In genomic region chrX:71068052-71068918, GRCh38 we compare ENCODE assay signal across 8 cellular contexts. TPM values are rescaled to one million over a fixed set of nuclear protein-coding genes. Genes with fewer than 3 reads are reported as not detected.
DNase-seq lines count a peak whose midpoint lies in the region; ATAC-seq and TF ChIP-seq lines count a peak whose summit lies in the region.

SNX12 (minus strand) TSS chrX:71068334; CDS start chrX:71068306, 28 bp downstream.

- no peak within 1 kb of the TSS for H3K18ac ChIP-seq in H9 (ENCODE audit: insufficient read length, low read depth, low read length)

- H3K4me1 ChIP-seq in ES-I3 (ENCODE audit: insufficient read depth, low read length) (no peaks in the 10 kb centered on the region), H9 (ENCODE audit: insufficient read depth, low read length) (no peaks in the 10 kb centered on the region)

- peaks cover 4% of the 10 kb centered on the region; the same call in 1 of the 2 replicates for H3K79me2 ChIP-seq in H9 (ENCODE audit: insufficient read depth, low read length)

- H3K23ac ChIP-seq in H9 (ENCODE audit: insufficient read length, low read depth, low read length): no peak within 1 kb of the TSS

- 0 out of 2 replicates have a peak, but pooled peaks cover 2% of the 10 kb centered on the region for H3K27me3 Mint-ChIP-seq in H9 (ENCODE audit: low read depth)
- H3K27me3 Mint-ChIP-seq in natural killer cell treated with Interleukin-12 subunit alpha and Interleukin-12 subunit beta and Interleukin-15 and Interleukin-18, amount 100 ng/mL, for 72 hours: peaks cover 0 to 7% of the 10 kb centered on the region in 2 donors

- no peak within 1 kb of the TSS for H2BK15ac ChIP-seq in H9 (ENCODE audit: low read depth, low read length)

- H4K8ac ChIP-seq in H9 (replicated peaks; ENCODE audit: insufficient read length, low read depth, low read length): no peak within 1 kb of the TSS

- DNase-seq in H9: peak; percentile 95
- DNase-seq in M059J (ENCODE audit: low read depth): peak; percentile 96
- DNase-seq in activated T-helper 9 cell treated with anti-CD3 and anti-CD28 coated beads, Interleukin-2, amount 50 U/mL, for 16 hours (ENCODE audit: low read depth): peak; percentile 78
- peak; percentile 93 for DNase-seq in fibroblast of peridontal ligament (ENCODE audit: extremely low read depth)
- peak; percentile 90 for DNase-seq in natural killer cell treated with Interleukin-12 subunit alpha and Interleukin-12 subunit beta and Interleukin-15 and Interleukin-18, amount 100 ng/mL, for 72 hours (ENCODE audit: low spot score)
- peak; percentile 85 for DNase-seq in stimulated activated naive CD4-positive, alpha-beta T cell treated with Interleukin-2 at 50 U/mL for 16 hours (lab: John Stamatoyannopoulos, UW)

- no peak within 1 kb of the TSS for H3T11ph ChIP-seq in H9 (ENCODE audit: low read length)

- H3K27ac Mint-ChIP-seq in H9: peak within 1 kb of the TSS; percentile 86 to 97 (median 87)
- H3K27ac Mint-ChIP-seq in natural killer cell treated with Interleukin-12 subunit alpha and Interleukin-12 subunit beta and Interleukin-15 and Interleukin-18, amount 100 ng/mL, for 72 hours: peak within 1 kb of the TSS; percentile 86 to 87

- H3K4me3 Mint-ChIP-seq in H9: peak within 1 kb of the TSS; percentile 87 to 99
- peak within 1 kb of the TSS; percentile 99 for H3K4me3 Mint-ChIP-seq in natural killer cell treated with Interleukin-12 subunit alpha and Interleukin-12 subunit beta and Interleukin-15 and Interleukin-18, amount 100 ng/mL, for 72 hours

- TF ChIP-seq CTCF in H9 (conservative IDR thresholded peaks at IDR 0.05): no peak

- no peak within 1 kb of the TSS; the same call in 1 of the 2 replicates for H3K14ac ChIP-seq in H9 (ENCODE audit: insufficient read depth, low read length)

- H3K79me1 ChIP-seq in H9 (ENCODE audit: insufficient read depth, low read depth, low read length, poor library complexity, severe bottlenecking): no peaks in the 10 kb centered on the region

- no peaks in the 10 kb centered on the region for H4K20me1 ChIP-seq in H9 (ENCODE audit: control insufficient read depth, insufficient read depth, insufficient read length)

- TF ChIP-seq POLR2A in Raji (IDR thresholded peaks at IDR 0.05; ENCODE audit: insufficient read depth, low read depth, low read length): peak; percentile 75

- H2BK5ac ChIP-seq in H9 (ENCODE audit: insufficient read length, low read length): no peak within 1 kb of the TSS

- no peak within 1 kb of the TSS for H2AK5ac ChIP-seq in H9 (ENCODE audit: insufficient read length, low read length)

- H3K36me3 Mint-ChIP-seq in H9 (ENCODE audit: insufficient read depth in 1 of 3, low read depth in 3 of 3): peaks cover 2 to 10% (median 4%) of the 10 kb centered on the region in 3 experiments; a peak in 5 of 7 replicates
- peaks cover 5% of the 10 kb centered on the region for H3K36me3 Mint-ChIP-seq in natural killer cell treated with Interleukin-12 subunit alpha and Interleukin-12 subunit beta and Interleukin-15 and Interleukin-18, amount 100 ng/mL, for 72 hours

- H3K27me3 ChIP-seq in H9 (ENCODE audit: insufficient read depth, low read length): no peaks in the 10 kb centered on the region

- ATAC-seq in natural killer cell treated with Interleukin-12 subunit alpha and Interleukin-12 subunit beta and Interleukin-15 and Interleukin-18, amount 100 ng/mL, for 72 hours: peak; percentile 98 to 99

- H3K9me3 Mint-ChIP-seq in H9: peaks cover 44 to 61% of the 10 kb centered on the region in 2 experiments
- no peaks in the 10 kb centered on the region for H3K9me3 Mint-ChIP-seq in natural killer cell treated with Interleukin-12 subunit alpha and Interleukin-12 subunit beta and Interleukin-15 and Interleukin-18, amount 100 ng/mL, for 72 hours

- H3K9me3 ChIP-seq in ES-I3 (ENCODE audit: control insufficient read depth, insufficient read depth, low read length): no peaks in the 10 kb centered on the region
- peaks cover 11% of the 10 kb centered on the region for H3K9me3 ChIP-seq in H9 (ENCODE audit: control insufficient read depth, low read depth, low read length)

- no CpG with 5 or more reads among the region's 72 CpGs for WGBS in H9 (ENCODE audit: extremely low coverage, insufficient read length, low lambda C conversion rate)

- no peak within 1 kb of the TSS for H3K4ac ChIP-seq in H9 (ENCODE audit: low read depth, low read length)

- H2BK20ac ChIP-seq in H9 (ENCODE audit: low read depth, low read length, poor library complexity, severe bottlenecking): no peak within 1 kb of the TSS

- no peak within 1 kb of the TSS for H3K56ac ChIP-seq in H9 (ENCODE audit: insufficient read length, low read depth, low read length)

- H2BK12ac ChIP-seq in H9 (ENCODE audit: insufficient read length, low read depth, low read length): no peak within 1 kb of the TSS

- H3K27ac ChIP-seq in H9 (ENCODE audit: insufficient read length, low read depth, low read length): no peak within 1 kb of the TSS

- H3K4me1 Mint-ChIP-seq in H9: peaks cover 6 to 8% of the 10 kb centered on the region in 2 experiments; a peak in 1 of 4 replicates
- H3K4me1 Mint-ChIP-seq in natural killer cell treated with Interleukin-12 subunit alpha and Interleukin-12 subunit beta and Interleukin-15 and Interleukin-18, amount 100 ng/mL, for 72 hours (ENCODE audit: low read depth in 2 of 2): peaks cover 6 to 19% of the 10 kb centered on the region in 2 donors

- no peaks in the 10 kb centered on the region for H3K36me3 ChIP-seq in ES-I3 (ENCODE audit: insufficient read depth, low read length)

- H2BK120ac ChIP-seq in H9 (ENCODE audit: low read depth, low read length, poor library complexity, severe bottlenecking): no peak within 1 kb of the TSS

- no peaks in the 10 kb centered on the region for H3K23me2 ChIP-seq in H9 (ENCODE audit: insufficient read length, low read depth, low read length, poor library complexity, severe bottlenecking)

- peak within 1 kb of the TSS; percentile 82 for H3K4me2 ChIP-seq in H9 (ENCODE audit: insufficient read depth, insufficient read length, low read length)

- H4K91ac ChIP-seq in H9 (ENCODE audit: insufficient read length, low read depth, low read length): no peak within 1 kb of the TSS

- peak within 1 kb of the TSS; percentile 80 for H3K9ac ChIP-seq in ES-I3 (ENCODE audit: low read depth, low read length)
- H3K9ac ChIP-seq in H9 (ENCODE audit: extremely low read depth, insufficient read length, low read length): peak within 1 kb of the TSS; percentile 74

- no peak within 1 kb of the TSS for H4K5ac ChIP-seq in H9 (ENCODE audit: insufficient read length, low read depth, low read length)

- no peak within 1 kb of the TSS for H2AFZ ChIP-seq in H9 (ENCODE audit: low read length)

RNA-seq across cellular contexts. Expression of gene SNX12, which starts in this region (rescaled TPM):
- 69.1 and 69.7 TPM in 2 replicates for total RNA-seq in H9 (2021)
- total RNA-seq in M059J (2014; rRNA removed; shearing (Covaris generic)): 93.5 and 100 TPM in 2 replicates
- total RNA-seq in natural killer cell treated with Interleukin-12 subunit alpha and Interleukin-12 subunit beta and Interleukin-15 and Interleukin-18, amount 100 ng/mL, for 72 hours: 10 to 100 TPM; 43.3 to 51.8 TPM
